8 cellular contexts compared by ENCODE assay signal in the genomic region with DNA sequence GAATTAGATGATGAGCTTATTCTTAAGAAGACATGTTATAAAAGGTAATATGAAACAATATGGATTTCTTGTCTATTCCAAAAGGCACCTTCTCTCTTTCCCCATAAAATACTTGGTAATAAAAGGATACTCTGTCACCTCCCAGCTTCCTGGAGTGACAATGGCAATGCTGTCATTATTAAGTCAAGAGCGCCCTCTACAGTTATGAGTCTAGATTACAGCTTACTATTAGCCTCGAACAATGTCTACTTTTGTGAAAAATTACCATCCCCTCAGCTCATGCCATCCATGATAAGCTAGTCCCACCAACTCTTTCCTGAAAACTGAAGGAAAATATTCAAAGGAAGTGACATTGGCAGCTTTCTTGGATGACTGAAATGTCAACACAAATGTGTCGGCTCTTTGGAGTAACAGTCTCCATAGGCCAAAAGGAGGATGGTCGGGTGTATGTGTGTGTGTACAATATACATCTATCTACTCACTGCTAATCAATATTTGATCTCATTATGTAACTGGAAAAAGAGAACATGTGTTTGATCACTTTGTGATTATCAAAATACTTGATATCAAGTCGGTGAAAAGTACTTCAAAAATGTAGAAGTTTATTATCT. TPM values are rescaled to one million over a fixed set of nuclear protein-coding genes. Genes with fewer than 3 reads are reported as not detected.
A peak's percentile ranks its signal among the peaks of the same experiment; 100 is the strongest.
DNase-seq lines count a peak whose midpoint lies in the region; ATAC-seq and TF ChIP-seq lines count a peak whose summit lies in the region.

No MANE protein-coding gene starts in this region.

- TF ChIP-seq POLR2A in esophagus squamous epithelium (IDR thresholded peaks at IDR 0.05): no peak

- no peaks in the 10 kb centered on the region for H4K20me1 ChIP-seq in Loucy (ENCODE audit: insufficient read depth, low read length, poor library complexity, severe bottlenecking)

- 40 to 41% methylated on average over 5 of the region's 5 CpGs for WGBS in esophagus squamous epithelium, 2 donors

- H3F3A ChIP-seq in Loucy (ENCODE audit: low read depth): no peaks in the 10 kb centered on the region

- H3K36me3 ChIP-seq in Loucy (ENCODE audit: insufficient read depth, low read length): no peaks in the 10 kb centered on the region
- no peaks in the 10 kb centered on the region for H3K36me3 ChIP-seq in RWPE2 (ENCODE audit: low read depth)
- no peaks in the 10 kb centered on the region for H3K36me3 ChIP-seq in esophagus squamous epithelium
- H3K36me3 ChIP-seq in neutrophil: no peaks in the 10 kb centered on the region

- CTCF ChIA-PET in AG04449 (lab: Yijun Ruan, JAX): interaction anchor here (0.6 to 5.5 kb wide), 73 partner anchors 9 to 1524 kb away, joined by 3 to 86 read pairs (median 4); no protein-coding TSS in a partner anchor

- H3K27ac ChIP-seq in RWPE2 (ENCODE audit: poor library complexity, severe bottlenecking): no peak overlapping the region
- H3K27ac ChIP-seq in esophagus squamous epithelium: no peak overlapping the region
- no peak overlapping the region for H3K27ac ChIP-seq in neutrophil

- H3K79me2 ChIP-seq in Loucy (ENCODE audit: insufficient read depth, low read length): no peaks in the 10 kb centered on the region

- DNase-seq in AG04449 (ENCODE audit: low read depth, low spot score) (no peak), RWPE2 (ENCODE audit: low spot score) (no peak), esophagus squamous epithelium (lab: John Stamatoyannopoulos, UW) (no peak)

- H3K27me3 ChIP-seq in Loucy (ENCODE audit: insufficient read depth, low read length, poor library complexity, severe bottlenecking) (no peaks in the 10 kb centered on the region), RWPE2 (ENCODE audit: insufficient read depth, poor library complexity, severe bottlenecking) (no peaks in the 10 kb centered on the region), esophagus squamous epithelium (peaks cover 0 to 13% (median 0%) of the 10 kb centered on the region in 4 donors), neutrophil (no peaks in the 10 kb centered on the region)

- H2AFZ ChIP-seq in Loucy (ENCODE audit: low read length): no peak overlapping the region

- H3K9me2 ChIP-seq in Loucy (replicated peaks; ENCODE audit: low read depth, low read length): no peaks in the 10 kb centered on the region

- peak; percentile 59; the same call in 2 of the 3 replicates for ATAC-seq in RWPE2 (ENCODE audit: low read depth)
- no peak for ATAC-seq in HG02884 (IDR thresholded peaks at IDR 0.05; ENCODE audit: unreplicated experiment)
- ATAC-seq in HG02870 (IDR thresholded peaks at IDR 0.05; ENCODE audit: unreplicated experiment): no peak

- H3K9ac ChIP-seq in Loucy (ENCODE audit: low read depth, low read length, poor library complexity, severe bottlenecking): no peak overlapping the region

- TF ChIP-seq CTCF in AG04449 (IDR thresholded peaks at IDR 0.05; ENCODE audit: insufficient read depth, low read length, missing control alignments) (peak; percentile 51), GM12873 (IDR thresholded peaks at IDR 0.05; ENCODE audit: insufficient read depth, low read depth, low read length, missing control alignments) (peak; percentile 72), Loucy (conservative IDR thresholded peaks at IDR 0.05; ENCODE audit: low read length) (peak; percentile 94), RWPE2 (IDR thresholded peaks at IDR 0.05; ENCODE audit: poor library complexity, severe bottlenecking) (peak; percentile 91), esophagus squamous epithelium (IDR thresholded peaks at IDR 0.05) (peak; percentile 17 to 80 (median 62)), neutrophil (IDR thresholded peaks at IDR 0.05) (peak; percentile 59)

- H3K4me1 ChIP-seq in Loucy (ENCODE audit: insufficient read depth, low read length, poor library complexity, severe bottlenecking) (no peaks in the 10 kb centered on the region), RWPE2 (ENCODE audit: insufficient read depth, poor library complexity, severe bottlenecking) (peaks cover 2% of the 10 kb centered on the region), esophagus squamous epithelium (peaks cover 0 to 12% (median 11%) of the 10 kb centered on the region in 3 donors), neutrophil (ENCODE audit: control insufficient read depth in 1 of 2, insufficient read depth in 1 of 2, low read depth in 1 of 2, low read length in 1 of 2) (peaks cover 3 to 4% of the 10 kb centered on the region in 2 experiments)

- intact Hi-C loops in esophagus squamous epithelium (cut with DNase I): no loop called here

- H3K4me2 ChIP-seq in Loucy (ENCODE audit: low read depth, low read length, poor library complexity, severe bottlenecking): no peak overlapping the region

- H3K9me3 ChIP-seq in Loucy (ENCODE audit: insufficient read depth, low read depth, low read length) (no peaks in the 10 kb centered on the region), RWPE2 (ENCODE audit: severe bottlenecking) (no peaks in the 10 kb centered on the region), esophagus squamous epithelium (no peaks in the 10 kb centered on the region), neutrophil (no peaks in the 10 kb centered on the region)

- H3K4me3 ChIP-seq in AG04449 (ENCODE audit: low read depth, low read length) (no peak overlapping the region), Loucy (ENCODE audit: low read length, poor library complexity, severe bottlenecking) (no peak overlapping the region), RWPE2 (ENCODE audit: severe bottlenecking) (no peak overlapping the region), esophagus squamous epithelium (no peak overlapping the region), neutrophil (ENCODE audit: low read depth in 1 of 2, low read length in 1 of 2) (no peak overlapping the region)

- POLR2A ChIA-PET in AG04449 (lab: Yijun Ruan, JAX): interaction anchor here (0.5 kb wide), 1 partner anchor 1492 kb away, joined by 3 read pairs; no protein-coding TSS in a partner anchor

RNA-seq across cellular contexts. Expression of a gene that starts 48.7 kb away (rescaled TPM):
- total RNA-seq in esophagus squamous epithelium: 10 to 100 TPM in 2 of 4 donors, 1 to 10 TPM in 2; 7.4 to 25.4 (median 15.6) TPM
